Comparison of ENCODE assay signal across 7 cellular contexts in the genomic region with DNA sequence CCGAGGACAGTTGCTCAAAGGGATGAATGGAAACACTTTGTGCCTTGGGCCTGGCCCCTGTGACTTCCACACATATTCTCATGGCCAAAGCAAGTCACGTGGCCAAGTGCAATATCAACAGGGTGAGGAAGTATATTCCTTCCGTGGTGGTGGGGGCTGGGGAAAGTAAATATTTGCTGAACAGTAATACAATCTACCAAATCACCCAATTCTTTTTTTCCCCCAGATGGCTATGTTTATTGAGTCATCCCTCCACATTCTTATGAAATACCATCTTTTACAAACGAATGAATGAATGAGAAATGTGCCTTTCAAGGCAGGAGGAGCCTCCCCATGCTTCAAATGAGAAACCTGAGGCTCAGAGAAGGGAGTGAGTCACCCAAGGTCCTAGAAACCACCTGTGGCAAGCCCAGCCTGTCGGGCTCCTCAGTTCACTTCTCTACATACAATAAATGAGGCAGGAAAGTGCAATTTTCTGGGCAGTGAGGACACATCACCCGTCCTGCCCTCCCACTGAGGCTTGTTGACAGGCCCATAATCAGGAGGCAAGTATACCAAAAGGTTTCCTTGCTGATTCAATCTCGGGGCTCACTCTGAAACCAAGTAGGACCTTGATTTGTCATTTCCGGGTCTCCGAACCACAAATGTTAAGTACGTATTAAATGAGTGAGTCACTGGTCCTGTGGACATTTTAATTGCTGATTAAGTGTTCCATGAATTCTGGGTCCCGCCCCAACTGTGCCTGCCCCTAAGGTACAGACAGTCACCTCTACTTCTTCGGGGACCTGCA. TPM values are rescaled to one million over a fixed set of nuclear protein-coding genes. Genes with fewer than 3 reads are reported as not detected.
DNase-seq lines count a peak whose midpoint lies in the region; ATAC-seq and TF ChIP-seq lines count a peak whose summit lies in the region.

No MANE protein-coding gene starts in this region.

- H3K79me1 ChIP-seq in neuronal stem cell (ENCODE audit: low read depth, low read length), result no peaks in the 10 kb centered on the region

- H3K9ac ChIP-seq in HCT116 (ENCODE audit: low read length) (peak overlapping the region; percentile 72), neuronal stem cell (ENCODE audit: low read depth, low read length, poor library complexity) (no peak overlapping the region), subcutaneous abdominal adipose tissue (ENCODE audit: low read length in 5 of 5) (peak overlapping the region in 2 of 5 donors; percentile 26 to 43)

- intact Hi-C loops in HCT116 (cut with micrococcal nuclease), result loop anchor here (1.0 kb wide), 1 partner anchor 25 kb away; a partner anchor contains a TSS

- H3K4me2 ChIP-seq in HCT116 (ENCODE audit: low read length) (peak overlapping the region; percentile 78), neuronal stem cell (ENCODE audit: insufficient read depth, low read length, poor library complexity, severe bottlenecking) (no peak overlapping the region)

- no peak overlapping the region for H2BK12ac ChIP-seq in neuronal stem cell (ENCODE audit: low read length)

- no TSS peak for BruUV-seq in HCT116 (replicated peaks; lab: Mats Ljungman, UMichigan)

- H3K4me1 ChIP-seq in HCT116 (ENCODE audit: control insufficient read depth in 1 of 2, insufficient read depth in 2 of 2, low read length in 2 of 2) (peaks cover 64 to 76% of the 10 kb centered on the region in 2 experiments), neuronal stem cell (ENCODE audit: control insufficient read depth in 2 of 2, insufficient read depth in 1 of 2, low read depth in 1 of 2, low read length in 2 of 2) (peaks cover 2 to 3% of the 10 kb centered on the region in 2 donors), subcutaneous abdominal adipose tissue (ENCODE audit: control insufficient read depth in 5 of 5, insufficient read depth in 5 of 5, low read length in 5 of 5) (peaks cover 3 to 57% (median 55%) of the 10 kb centered on the region in 5 donors)

- no peak overlapping the region for H2BK15ac ChIP-seq in neuronal stem cell (ENCODE audit: low read length)

- RAD21 ChIA-PET in HCT116 (lab: Charles Lee; ENCODE audit: low non-redundant PET in 1 of 2, low total read pairs in 2 of 2, uncharacterized antibody in 2 of 2, unreplicated experiment in 2 of 2), result interaction anchor here in 1 of 2 experiments (1.2 kb wide), 1 partner anchor 12 kb away, joined by 3 read pairs; no protein-coding TSS in a partner anchor

- CTCF ChIA-PET in HCT116 (lab: Charles Lee), result interaction anchor here (2.1 kb wide), 1 partner anchor 13 kb away, joined by 13 read pairs; no protein-coding TSS in a partner anchor

- TF ChIP-seq RAD21 in HCT116 (IDR thresholded peaks at IDR 0.05; ENCODE audit: low read depth), result no peak

- POLR2A ChIA-PET in HCT116 (lab: Charles Lee), result interaction anchor here (1.5 kb wide), 1 partner anchor 12 kb away, joined by 9 read pairs; no protein-coding TSS in a partner anchor

- peaks cover 0 to 10% of the 10 kb centered on the region in 2 experiments; a peak in 1 of 4 replicates for H3K9me3 ChIP-seq in HCT116 (ENCODE audit: control insufficient read depth in 1 of 2, insufficient read depth in 1 of 2, low read depth in 1 of 2, low read length in 2 of 2)
- peaks cover 0 to 20% of the 10 kb centered on the region in 2 donors for H3K9me3 ChIP-seq in neuronal stem cell (replicated peaks in 1 of 2; ENCODE audit: control insufficient read depth in 2 of 2, insufficient read depth in 1 of 2, low read depth in 1 of 2, low read length in 2 of 2)
- peaks cover 0 to 6% (median 0%) of the 10 kb centered on the region in 5 donors for H3K9me3 ChIP-seq in subcutaneous abdominal adipose tissue (ENCODE audit: control insufficient read depth in 5 of 5, low read length in 5 of 5)

- no peaks in the 10 kb centered on the region for H3K79me2 ChIP-seq in HCT116 (ENCODE audit: insufficient read depth, low read length)

- no peaks in the 10 kb centered on the region for H3K36me3 ChIP-seq in HCT116 (ENCODE audit: control insufficient read depth in 1 of 2, insufficient read depth in 2 of 2, low read length in 2 of 2)
- no peaks in the 10 kb centered on the region for H3K36me3 ChIP-seq in neuronal stem cell (replicated peaks in 1 of 2; ENCODE audit: control insufficient read depth in 2 of 2, insufficient read depth in 2 of 2, low read length in 2 of 2)
- no peaks in the 10 kb centered on the region for H3K36me3 ChIP-seq in subcutaneous abdominal adipose tissue (ENCODE audit: control insufficient read depth in 5 of 5, insufficient read depth in 5 of 5, low read length in 5 of 5)

- no peak overlapping the region for H3K18ac ChIP-seq in neuronal stem cell (ENCODE audit: low read length)

- H3K27ac ChIP-seq in HCT116 (ENCODE audit: low read depth, low read length), result peak overlapping the region; percentile 100
- no peak overlapping the region for H3K27ac ChIP-seq in neuronal stem cell (replicated peaks; ENCODE audit: low read length)
- H3K27ac ChIP-seq in subcutaneous abdominal adipose tissue (ENCODE audit: low read depth, low read length), result peak overlapping the region; percentile 47

- DNase-seq in HCT116 (ENCODE audit: low read depth, low spot score) (peak; percentile 98), NOMO-1 treated with DMSO at 0.1 percent for 48 hours (lab: John Stamatoyannopoulos, UW; ENCODE audit: unreplicated experiment) (peak; percentile 89), epithelial cell of proximal tubule (ENCODE audit: low read depth) (peak; percentile 97), neuronal stem cell (ENCODE audit: low spot score) (no peak), midbrain (lab: John Stamatoyannopoulos, UW) (no peak)
- peak; percentile 84 for DNase-seq in activated CD8-positive, alpha-beta memory T cell treated with anti-CD3 and anti-CD28 coated beads for 24 hours

- TF ChIP-seq POLR2A in HCT116 (IDR thresholded peaks at IDR 0.05; ENCODE audit: borderline replicate concordance, extremely low read depth, insufficient read depth, insufficient read length), result peak; percentile 57

- H3K27me3 ChIP-seq in HCT116 (ENCODE audit: insufficient read depth, low read length) (no peaks in the 10 kb centered on the region), neuronal stem cell (ENCODE audit: control insufficient read depth in 3 of 3, insufficient read depth in 3 of 3, low read depth in 1 of 3, low read length in 3 of 3) (no peaks in the 10 kb centered on the region), subcutaneous abdominal adipose tissue (ENCODE audit: control insufficient read depth in 5 of 5, insufficient read depth in 4 of 5, low read length in 5 of 5) (no peaks in the 10 kb centered on the region)

- H3K14ac ChIP-seq in neuronal stem cell (ENCODE audit: low read length), result no peak overlapping the region

- H4K91ac ChIP-seq in neuronal stem cell (ENCODE audit: low read depth, low read length, poor library complexity), result no peak overlapping the region

- peak; percentile 84 for ATAC-seq in HCT116

- H3K4me3 ChIP-seq in HCT116 (replicated peaks in 1 of 2; ENCODE audit: low read depth in 1 of 2, low read length in 2 of 2) (peak overlapping the region; percentile 25 to 49), epithelial cell of proximal tubule (ENCODE audit: low read depth, low read length) (peak overlapping the region; percentile 52), neuronal stem cell (ENCODE audit: low read length in 2 of 2) (no peak overlapping the region), subcutaneous abdominal adipose tissue (ENCODE audit: low read depth in 1 of 5, low read length in 5 of 5) (peak overlapping the region in 2 of 5 donors; percentile 1 to 2)

- no CpG with 5 or more reads among the region's 12 CpGs for WGBS in neuronal stem cell (ENCODE audit: extremely low coverage in 2 of 2, insufficient read length in 2 of 2, insufficient replicate concordance in 1 of 2), 2 donors

- no peaks in the 10 kb centered on the region for H4K20me1 ChIP-seq in HCT116 (ENCODE audit: insufficient read depth)

- no peak overlapping the region for H2BK5ac ChIP-seq in neuronal stem cell (ENCODE audit: low read length)

- H4K8ac ChIP-seq in neuronal stem cell (ENCODE audit: low read depth, low read length), result no peak overlapping the region

- no peaks in the 10 kb centered on the region for H3K9me2 ChIP-seq in HCT116 (ENCODE audit: insufficient read depth)

- no peak overlapping the region for H3K4ac ChIP-seq in neuronal stem cell (ENCODE audit: low read length)

- no peak for TF ChIP-seq CTCF in HCT116 (IDR thresholded peaks at IDR 0.05 in 2 of 3, conservative IDR thresholded peaks at IDR 0.05 in 1 of 3; ENCODE audit: borderline replicate concordance in 1 of 3, insufficient read depth in 1 of 3, low read depth in 2 of 3, low read length in 2 of 3)
- TF ChIP-seq CTCF in epithelial cell of proximal tubule (conservative IDR thresholded peaks at IDR 0.05; ENCODE audit: low read depth, low read length), result no peak

- H2AFZ ChIP-seq in HCT116 (ENCODE audit: low read depth, low read length, poor library complexity, severe bottlenecking), result peak overlapping the region; percentile 69
- H2AFZ ChIP-seq in neuronal stem cell (ENCODE audit: low read length), result peak overlapping the region; percentile 43

- no peak overlapping the region for H2AK5ac ChIP-seq in neuronal stem cell (ENCODE audit: low read depth, low read length)

- H3K23ac ChIP-seq in neuronal stem cell (ENCODE audit: low read depth, low read length, poor library complexity), result no peak overlapping the region

- H2BK120ac ChIP-seq in neuronal stem cell (ENCODE audit: low read depth, low read length), result no peak overlapping the region

TF ChIP-seq in HCT116, 20 proteins besides CTCF, POLR2A, EP300 and RAD21 (continues in another document):
- TF ChIP-seq SIN3A (IDR thresholded peaks at IDR 0.05; ENCODE audit: low read depth) (no peak), TCF7L2 (IDR thresholded peaks at IDR 0.05; ENCODE audit: borderline replicate concordance, extremely low read depth, insufficient read depth, insufficient read length) (no peak), SP1 (IDR thresholded peaks at IDR 0.05; ENCODE audit: low read depth) (no peak), JUND (IDR thresholded peaks at IDR 0.05) (no peak)

RNA-seq across cellular contexts. Expression of a gene that starts 25.3 kb away (rescaled TPM):
- total RNA-seq in HCT116 (2021; ENCODE audit: unreplicated experiment), result 190 TPM
- 78.3 and 101 TPM in 2 replicates for polyA plus RNA-seq in HCT116 (2012)
- total RNA-seq in epithelial cell of proximal tubule, result 16.2 and 20.9 TPM in 2 replicates
- polyA plus RNA-seq in neuronal stem cell (2013, experiment 1 of 2), result 91.4 TPM
- 94.9 TPM for polyA plus RNA-seq in neuronal stem cell (2013, experiment 2 of 2)

Comparison
In these comparisons a context has a peak if more than half of its experiments do, and no peak if none do; other contexts are left out.
1. DNase-seq: peak in HCT116 (single experiment), NOMO-1 treated with DMSO at 0.1 percent for 48 hours (single experiment), activated CD8-positive, alpha-beta memory T cell treated with anti-CD3 and anti-CD28 coated beads for 24 hours (single experiment) and epithelial cell of proximal tubule (single experiment); none in neuronal stem cell (single experiment) and midbrain (single experiment).
2. H3K4me3 ChIP-seq: peak in HCT116 (2 of 2) and epithelial cell of proximal tubule (single experiment); none in neuronal stem cell (0 of 2).